ENCODE assay signal across 21 cellular contexts in genomic region chr11:26703792-26704191, GRCh38. TPM values are rescaled to one million over a fixed set of nuclear protein-coding genes. Genes with fewer than 3 reads are reported as not detected.
"Had no signal": no experiment of that assay in that cellular context is flagged by ENCODE, and none has a peak within 500 bp of the region (broad histone marks: within the 10 kb centered on the region; RNA-seq: fewer than 3 reads in every experiment).

No MANE protein-coding gene starts in this region.

- H3K27me3 ChIP-seq: adrenal gland, foreskin keratinocyte had no signal

- H3K4me1 ChIP-seq: adrenal gland, psoas muscle had no signal

- H3K9me3 ChIP-seq: adrenal gland, psoas muscle had no signal

- DNase-seq: activated CD4-positive, alpha-beta T cell treated with anti-CD3 and anti-CD28 coated beads for 1 hour; activated gamma-delta T cell; adrenal gland; effector memory CD8-positive, alpha-beta T cell; glutamatergic neuron; hypothalamus; islet precursor cell; naive B cell; psoas muscle; stimulated activated CD4-positive, alpha-beta T cell treated with anti-CD3 and anti-CD28 coated beads, Interleukin-4, amount 100 ng/mL, for 24 hours; T-helper 2 cell; WERI-Rb-1 had no signal

- H3K4me3 ChIP-seq: adrenal gland, lung, psoas muscle, skin epidermis had no signal

- H3K27ac ChIP-seq: adrenal gland, epithelial cell of prostate, foreskin keratinocyte, psoas muscle, skin epidermis, WERI-Rb-1 had no signal

- ATAC-seq: effector memory CD8-positive, alpha-beta T cell; foreskin keratinocyte; psoas muscle; right cardiac atrium; stimulated activated effector memory CD8-positive, alpha-beta T cell treated with anti-CD3 and anti-CD28 coated beads, Interleukin-12 subunit alpha, Interleukin-12 subunit beta, amount 100 ng/mL, for 72 hours had no signal

- H3K36me3 ChIP-seq: adrenal gland, WERI-Rb-1 had no signal

RNA-seq across cellular contexts. Expression of gene SLC5A12, which starts 18.1 kb away (rescaled TPM):
- total RNA-seq: activated CD8-positive, alpha-beta memory T cell treated with anti-CD3 and anti-CD28 coated beads for 36 hours; bronchial epithelial cell; dermis microvascular lymphatic vessel endothelial cell; foreskin keratinocyte; psoas muscle had no signal
- polyA plus RNA-seq: foreskin keratinocyte, lung had no signal
